In genomic region chr2:23423873-23424680, GRCh38 we compare ENCODE assay signal across 1 cellular context.
TF ChIP-seq lines count a peak whose summit lies in the region.

No MANE protein-coding gene starts in this region.

TF ChIP-seq in HepG2, 621 proteins besides CTCF, POLR2A, EP300 and RAD21:
- TF ChIP-seq MXI1 (IDR thresholded peaks at IDR 0.05; ENCODE audit: borderline replicate concordance, low read depth, low read length): no peak
- TF ChIP-seq FUBP1 (CRISPR knock-in tag; IDR thresholded peaks at IDR 0.05; ENCODE audit: borderline replicate concordance): no peak
- no peak for TF ChIP-seq SCMH1 (CRISPR knock-in tag; IDR thresholded peaks at IDR 0.05; ENCODE audit: borderline replicate concordance)
- TF ChIP-seq MNT (IDR thresholded peaks at IDR 0.05): 0 out of 2 replicates have a peak, but pooled peaks have one; percentile 4
